In genomic region chr3:180416111-180416541, GRCh38 we compare ENCODE assay signal across 20 cellular contexts.
DNase-seq lines count a peak whose midpoint lies in the region; ATAC-seq, FAIRE-seq and TF ChIP-seq lines count a peak whose summit lies in the region.
"Had no signal": no experiment of that assay in that cellular context is flagged by ENCODE, and none has a peak within 500 bp of the region (broad histone marks: within the 10 kb centered on the region; RNA-seq: fewer than 3 reads in every experiment).

No MANE protein-coding gene starts in this region.

- peaks cover 66% of the 10 kb centered on the region for H3K79me2 ChIP-seq in mammary epithelial cell (ENCODE audit: insufficient read depth, low read length)

- no peak overlapping the region for H3K4me3 ChIP-seq in mammary epithelial cell (replicated peaks in 1 of 3; ENCODE audit: insufficient read depth in 1 of 3, low read depth in 2 of 3, low read length in 3 of 3)
- H3K4me3 ChIP-seq: MG63, sigmoid colon, tibial artery had no signal

- DNase-seq in COLO829 (ENCODE audit: low spot score) (peak; percentile 82), HT1080 (ENCODE audit: low read depth) (peak; percentile 89), mammary epithelial cell (peak; percentile 92), myocyte (ENCODE audit: low read depth) (peak; percentile 51), erythroblast (lab: John Stamatoyannopoulos, UW) (no peak), D721Med (ENCODE audit: insufficient read length, low spot score) (no peak), ureter (ENCODE audit: low spot score) (no peak)
- DNase-seq: activated T-cell treated with anti-CD3 and anti-CD28 coated beads, Interleukin-2, amount 50 U/mL, for 24 hours; MG63; NCI-H2029; sigmoid colon; stimulated activated CD4-positive, alpha-beta T cell treated with anti-CD3 and anti-CD28 coated beads, Interleukin-2, amount 100 ng/mL, for 48 hours; stimulated activated CD8-positive, alpha-beta memory T cell treated with anti-CD3 and anti-CD28 coated beads, Interleukin-4, amount 100 ng/mL, for 48 hours; tibial artery had no signal

- H3K36me3 ChIP-seq in mammary epithelial cell (ENCODE audit: insufficient read depth, low read length) = no peaks in the 10 kb centered on the region
- H3K36me3 ChIP-seq: MG63, sigmoid colon, tibial artery had no signal

- peak overlapping the region; percentile 89 for H3K27ac ChIP-seq in mammary epithelial cell (ENCODE audit: insufficient read depth, low read depth, low read length)
- H3K27ac ChIP-seq: sigmoid colon, tibial artery had no signal

- intact Hi-C loops in mammary epithelial cell (cut with micrococcal nuclease) = loop anchor here (10.0 kb wide), 2 partner anchors 161 to 179 kb away; no protein-coding TSS in a partner anchor

- peaks cover 51% of the 10 kb centered on the region for H3K4me1 ChIP-seq in mammary epithelial cell (ENCODE audit: insufficient read depth, low read length)
- H3K4me1 ChIP-seq: sigmoid colon, tibial artery had no signal

- dilution Hi-C loops in mammary epithelial cell (cut with HindIII; ENCODE audit: low sequenced_read_pairs) = loop anchor here (5.0 kb wide), 2 partner anchors 49 to 76 kb away; no protein-coding TSS in a partner anchor

- in situ Hi-C loops in mammary epithelial cell (cut with MboI; ENCODE audit: low sequenced_read_pairs in 2 of 2) = no loop called here

- no TSS peak for BruUV-seq in mammary epithelial cell (replicated peaks; lab: Mats Ljungman, UMichigan)

- peak overlapping the region; percentile 39 for H3K9ac ChIP-seq in mammary epithelial cell (ENCODE audit: insufficient read depth, low read length)

- WGBS in mammary epithelial cell (ENCODE audit: low coverage, missing lambda C conversion rate) = 3% methylated on average over 2 of the region's 2 CpGs

- H3K27me3 ChIP-seq in mammary epithelial cell (ENCODE audit: insufficient read depth, low read length) = no peaks in the 10 kb centered on the region
- H3K27me3 ChIP-seq: MG63, sigmoid colon, tibial artery had no signal

- no peaks in the 10 kb centered on the region for H4K20me1 ChIP-seq in mammary epithelial cell (ENCODE audit: insufficient read depth, low read length)

- no peaks in the 10 kb centered on the region for H3K9me3 ChIP-seq in mammary epithelial cell (replicated peaks; ENCODE audit: insufficient read depth, low read length)
- H3K9me3 ChIP-seq: MG63, sigmoid colon, tibial artery had no signal

- TF ChIP-seq CTCF in mammary epithelial cell (conservative IDR thresholded peaks at IDR 0.05 in 1 of 2, IDR thresholded peaks at IDR 0.05 in 1 of 2; ENCODE audit: extremely low read depth in 1 of 2, insufficient read depth in 1 of 2, low read depth in 1 of 2, low read length in 2 of 2) = no peak
- TF ChIP-seq CTCF in D721Med (IDR thresholded peaks at IDR 0.05; ENCODE audit: insufficient read depth, missing control alignments) = no peak

- H3K4me2 ChIP-seq in mammary epithelial cell (ENCODE audit: insufficient read depth, low read depth, low read length) = peak overlapping the region; percentile 45

- FAIRE-seq in D721Med (lab: Jason Lieb, UNC) = no peak
- FAIRE-seq: endothelial cell of umbilical vein, GM18507, GM19239, HTR-8/SVneo had no signal

- CTCF ChIA-PET in mammary epithelial cell (lab: Charles Lee; ENCODE audit: low non-redundant PET) = no interaction called here

- TF ChIP-seq POLR2A in erythroblast (IDR thresholded peaks at IDR 0.05; ENCODE audit: low read length) = no peak

- peak overlapping the region; percentile 5 for H2AFZ ChIP-seq in mammary epithelial cell (ENCODE audit: low read depth, low read length)

- ATAC-seq in HG03175 (IDR thresholded peaks at IDR 0.05; ENCODE audit: unreplicated experiment) = no peak
- ATAC-seq: Right ventricle myocardium inferior had no signal

Comparison
In these comparisons a context has a peak if more than half of its experiments do, and no peak if none do; other contexts are left out.
1. DNase-seq: peak in COLO829 (single experiment), HT1080 (single experiment), mammary epithelial cell (single experiment) and myocyte (single experiment); none in erythroblast (0 of 2), D721Med (single experiment) and ureter (single experiment).